ENCODE assay signal across 8 cellular contexts in the genomic region with DNA sequence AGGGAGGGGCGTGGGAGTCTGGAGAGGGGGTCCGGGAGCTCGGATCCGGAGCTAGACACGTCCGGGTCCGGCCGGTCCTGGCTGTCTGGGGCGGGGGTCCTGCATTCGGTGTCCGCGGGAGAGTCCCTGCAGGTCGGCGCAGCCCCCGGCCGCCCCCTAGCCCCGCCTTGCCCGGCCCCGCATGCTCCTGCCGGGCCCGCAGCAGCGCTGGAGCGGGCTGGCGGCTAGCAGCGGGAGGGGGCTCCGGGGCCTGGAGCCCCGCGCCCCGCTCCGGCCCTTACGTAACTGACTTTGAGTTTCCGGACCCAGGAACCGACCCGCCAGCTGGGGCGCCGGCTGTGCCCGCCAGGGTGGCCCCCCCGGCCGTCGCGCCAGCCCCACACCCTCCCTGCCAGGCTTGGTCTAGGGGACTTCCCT. TPM values are rescaled to one million over a fixed set of nuclear protein-coding genes. Genes with fewer than 3 reads are reported as not detected.
A peak's percentile ranks its signal among the peaks of the same experiment; 100 is the strongest.
DNase-seq lines count a peak whose midpoint lies in the region; ATAC-seq and TF ChIP-seq lines count a peak whose summit lies in the region.

No MANE protein-coding gene starts in this region.

- TF ChIP-seq CTCF in MM.1S (IDR thresholded peaks at IDR 0.05; ENCODE audit: low read length): no peak
- no peak for TF ChIP-seq CTCF in psoas muscle (IDR thresholded peaks at IDR 0.05)

- peaks cover 2% of the 10 kb centered on the region for H3F3A ChIP-seq in MM.1S (ENCODE audit: insufficient read depth, low read length)

- peaks cover 36% of the 10 kb centered on the region for H3K79me2 ChIP-seq in MM.1S (ENCODE audit: low read length)

- ATAC-seq in Right ventricle myocardium superior (ENCODE audit: poor library complexity) (peak; percentile 25), psoas muscle (peak; percentile 25 to 47 (median 37)), GM21717 (IDR thresholded peaks at IDR 0.05; ENCODE audit: unreplicated experiment) (no peak)

- WGBS in psoas muscle, 3 donors: 0 to 1% (median 0%) methylated on average over 24 to 41 of the region's 41 CpGs

- H3K36me3 ChIP-seq in MM.1S (replicated peaks; ENCODE audit: insufficient read depth, low read length): no peaks in the 10 kb centered on the region
- H3K36me3 ChIP-seq in psoas muscle (ENCODE audit: insufficient read depth in 1 of 2, low read depth in 1 of 2): no peaks in the 10 kb centered on the region

- intact Hi-C loops in Right ventricle myocardium superior (cut with DNase I) (no loop called here), psoas muscle (cut with DNase I) (loop anchor here in 1 of 2 donors (5.0 kb wide), 2 partner anchors 95 to 295 kb away; a partner anchor contains a TSS)

- peak overlapping the region; percentile 95 for H3K4me2 ChIP-seq in MM.1S (ENCODE audit: low read depth, low read length)

- no peaks in the 10 kb centered on the region for H3K9me2 ChIP-seq in MM.1S (replicated peaks; ENCODE audit: insufficient read depth, low read length)

- H3K9me3 ChIP-seq in MM.1S (replicated peaks; ENCODE audit: insufficient read depth, low read length): no peaks in the 10 kb centered on the region
- H3K9me3 ChIP-seq in psoas muscle: no peaks in the 10 kb centered on the region

- H3K4me1 ChIP-seq in MM.1S (ENCODE audit: low read length) (peaks cover 27% of the 10 kb centered on the region), psoas muscle (peaks cover 15% of the 10 kb centered on the region)

- H3K9ac ChIP-seq in MM.1S (ENCODE audit: low read length): peak overlapping the region; percentile 97

- no peaks in the 10 kb centered on the region for H3K27me3 ChIP-seq in MM.1S (replicated peaks; ENCODE audit: insufficient read depth, low read length)
- H3K27me3 ChIP-seq in psoas muscle (ENCODE audit: insufficient read depth in 3 of 3, low read length in 2 of 3): no peaks in the 10 kb centered on the region

- peak overlapping the region; percentile 96 for H2AFZ ChIP-seq in MM.1S (ENCODE audit: low read length)

- peak overlapping the region; percentile 11; the same call in 1 of the 2 replicates for H3K27ac ChIP-seq in MM.1S (ENCODE audit: low read length)
- H3K27ac ChIP-seq in psoas muscle: peak overlapping the region; percentile 94

- peak; percentile 60 for DNase-seq in GM03348 (ENCODE audit: low spot score)
- DNase-seq in MM.1S: peak; percentile 20
- peak; percentile 86 for DNase-seq in activated effector memory CD4-positive, alpha-beta T cell treated with anti-CD3 and anti-CD28 coated beads, Interleukin-2, amount 50 U/mL, for 16 hours
- no peak for DNase-seq in Right ventricle myocardium superior
- no peak for DNase-seq in psoas muscle
- DNase-seq in NCI-H2081 (lab: John Stamatoyannopoulos, UW): no peak
- DNase-seq in NCI-H510A (lab: John Stamatoyannopoulos, UW): no peak

- peak overlapping the region; percentile 99 for H3K4me3 ChIP-seq in MM.1S (ENCODE audit: low read length)
- H3K4me3 ChIP-seq in psoas muscle: peak overlapping the region; percentile 99

- no peaks in the 10 kb centered on the region for H4K20me1 ChIP-seq in MM.1S (ENCODE audit: insufficient read depth, low read length)

RNA-seq across cellular contexts. Expression of a gene that starts 26.9 kb away (rescaled TPM):
- total RNA-seq in Right ventricle myocardium superior: 24.0 TPM
- total RNA-seq in psoas muscle: 10 to 100 TPM; 14.0 to 28.2 (median 22.5) TPM
- 10 to 100 TPM in 1 of 3 donors, 1 to 10 TPM in 2; 2.0 to 18.0 (median 6.0) TPM for polyA plus RNA-seq in psoas muscle

Comparison
In these comparisons a context has a peak if more than half of its experiments do, and no peak if none do; other contexts are left out.
1. DNase-seq: peak in GM03348 (single experiment), MM.1S (single experiment) and activated effector memory CD4-positive, alpha-beta T cell treated with anti-CD3 and anti-CD28 coated beads, Interleukin-2, amount 50 U/mL, for 16 hours (single experiment); none in Right ventricle myocardium superior (single experiment), psoas muscle (0 of 2), NCI-H2081 (0 of 2) and NCI-H510A (single experiment).